ENCODE assay signal across 20 cellular contexts in genomic region chr11:82012276-82012675, GRCh38.
A peak's percentile ranks its signal among the peaks of the same experiment; 100 is the strongest.
DNase-seq lines count a peak whose midpoint lies in the region; FAIRE-seq and TF ChIP-seq lines count a peak whose summit lies in the region.
"Had no signal": no experiment of that assay in that cellular context is flagged by ENCODE, and none has a peak within 500 bp of the region (broad histone marks: within the 10 kb centered on the region; RNA-seq: fewer than 3 reads in every experiment).

No MANE protein-coding gene starts in this region.

- H3K27ac ChIP-seq in tibial artery (no peak overlapping the region), neuronal stem cell (replicated peaks; ENCODE audit: low read length) (no peak overlapping the region), sigmoid colon (no peak overlapping the region)
- H3K27ac ChIP-seq: BLaER1, C4-2B had no signal

- no peak overlapping the region for H3K23ac ChIP-seq in neuronal stem cell (ENCODE audit: low read depth, low read length, poor library complexity)

- no peak overlapping the region for H2AFZ ChIP-seq in neuronal stem cell (ENCODE audit: low read length)
- H2AFZ ChIP-seq: GM23338 had no signal

- H3K9me3 ChIP-seq in tibial artery = no peaks in the 10 kb centered on the region
- no peaks in the 10 kb centered on the region for H3K9me3 ChIP-seq in neuronal stem cell (replicated peaks in 1 of 2; ENCODE audit: control insufficient read depth in 2 of 2, insufficient read depth in 1 of 2, low read depth in 1 of 2, low read length in 2 of 2)
- H3K9me3 ChIP-seq in sigmoid colon = no peaks in the 10 kb centered on the region
- H3K9me3 ChIP-seq: BLaER1 had no signal

- DNase-seq in RCC 7860 (ENCODE audit: low spot score) (no peak), kidney epithelial cell (ENCODE audit: low read depth) (peak; percentile 44), left kidney (ENCODE audit: low read depth, low spot score) (peak; percentile 21), renal cortical epithelial cell (ENCODE audit: low read depth) (peak; percentile 90), tibial artery (no peak), neuronal stem cell (ENCODE audit: low spot score) (no peak), sigmoid colon (no peak)
- DNase-seq in activated CD8-positive, alpha-beta memory T cell treated with anti-CD3 and anti-CD28 coated beads for 24 hours = no peak
- DNase-seq: Calu3; CD4-positive, CD25-positive, alpha-beta regulatory T cell; CD8-positive, alpha-beta T cell; DMS53; DMS79 treated with DMSO at 0.1 percent for 48 hours; GF-D8; H9 had no signal

- no peaks in the 10 kb centered on the region for H3K4me1 ChIP-seq in tibial artery
- H3K4me1 ChIP-seq in neuronal stem cell (ENCODE audit: control insufficient read depth in 2 of 2, insufficient read depth in 1 of 2, low read depth in 1 of 2, low read length in 2 of 2) = no peaks in the 10 kb centered on the region
- no peaks in the 10 kb centered on the region for H3K4me1 ChIP-seq in sigmoid colon

- no peak overlapping the region for H2BK15ac ChIP-seq in neuronal stem cell (ENCODE audit: low read length)

- TF ChIP-seq EP300 in sigmoid colon (IDR thresholded peaks at IDR 0.05) = no peak

- WGBS in neuronal stem cell (ENCODE audit: extremely low coverage in 2 of 2, insufficient read length in 2 of 2, insufficient replicate concordance in 1 of 2), 2 donors = no CpG with 5 or more reads among the region's 3 CpGs
- WGBS in sigmoid colon, 2 donors = 30 to 65% methylated on average over 3 of the region's 3 CpGs

- no peak overlapping the region for H3K4ac ChIP-seq in neuronal stem cell (ENCODE audit: low read length)

- H2BK120ac ChIP-seq in neuronal stem cell (ENCODE audit: low read depth, low read length) = no peak overlapping the region

- no peaks in the 10 kb centered on the region for H3K36me3 ChIP-seq in kidney epithelial cell (ENCODE audit: control insufficient read depth, insufficient read depth, low read length)
- H3K36me3 ChIP-seq in tibial artery = no peaks in the 10 kb centered on the region
- no peaks in the 10 kb centered on the region for H3K36me3 ChIP-seq in neuronal stem cell (replicated peaks in 1 of 2; ENCODE audit: control insufficient read depth in 2 of 2, insufficient read depth in 2 of 2, low read length in 2 of 2)
- no peaks in the 10 kb centered on the region for H3K36me3 ChIP-seq in sigmoid colon
- H3K36me3 ChIP-seq: BLaER1 had no signal

- H3K9ac ChIP-seq in neuronal stem cell (ENCODE audit: low read depth, low read length, poor library complexity) = no peak overlapping the region
- H3K9ac ChIP-seq: BLaER1 had no signal

- H3K4me3 ChIP-seq in kidney epithelial cell (ENCODE audit: low read depth, low read length) (no peak overlapping the region), tibial artery (no peak overlapping the region), neuronal stem cell (ENCODE audit: low read length in 2 of 2) (no peak overlapping the region), sigmoid colon (no peak overlapping the region)
- H3K4me3 ChIP-seq: BLaER1, GM23338 had no signal

- H2AK5ac ChIP-seq in neuronal stem cell (ENCODE audit: low read depth, low read length) = no peak overlapping the region

- H4K8ac ChIP-seq in neuronal stem cell (ENCODE audit: low read depth, low read length) = no peak overlapping the region

- no peak overlapping the region for H3K18ac ChIP-seq in neuronal stem cell (ENCODE audit: low read length)

- intact Hi-C loops in tibial artery (cut with DNase I; ENCODE audit: low total_unique reads) = no loop called here
- intact Hi-C loops in sigmoid colon (cut with DNase I) = no loop called here

- no peak overlapping the region for H4K91ac ChIP-seq in neuronal stem cell (ENCODE audit: low read depth, low read length, poor library complexity)

- H2BK5ac ChIP-seq in neuronal stem cell (ENCODE audit: low read length) = no peak overlapping the region

- FAIRE-seq in RCC 7860 (lab: Jason Lieb, UNC) = peak; percentile 70
- FAIRE-seq: GM12891, GM18507 had no signal

- H3K4me2 ChIP-seq in neuronal stem cell (ENCODE audit: insufficient read depth, low read length, poor library complexity, severe bottlenecking) = no peak overlapping the region
- H3K4me2 ChIP-seq: BLaER1, GM23338 had no signal

- no peak for TF ChIP-seq POLR2A in sigmoid colon (IDR thresholded peaks at IDR 0.05)

- H3K14ac ChIP-seq in neuronal stem cell (ENCODE audit: low read length) = no peak overlapping the region

- no peak overlapping the region for H2BK12ac ChIP-seq in neuronal stem cell (ENCODE audit: low read length)

- H3K27me3 ChIP-seq in kidney epithelial cell (ENCODE audit: control insufficient read depth, insufficient read depth, low read length) (no peaks in the 10 kb centered on the region), tibial artery (no peaks in the 10 kb centered on the region), neuronal stem cell (ENCODE audit: control insufficient read depth in 3 of 3, insufficient read depth in 3 of 3, low read depth in 1 of 3, low read length in 3 of 3) (no peaks in the 10 kb centered on the region), sigmoid colon (no peaks in the 10 kb centered on the region)
- H3K27me3 ChIP-seq: BLaER1 had no signal

- no peaks in the 10 kb centered on the region for H3K79me1 ChIP-seq in neuronal stem cell (ENCODE audit: low read depth, low read length)

- TF ChIP-seq CTCF in kidney epithelial cell (IDR thresholded peaks at IDR 0.05; ENCODE audit: insufficient read depth, low read length, poor library complexity, severe bottlenecking) = no peak
- no peak for TF ChIP-seq CTCF in tibial artery (IDR thresholded peaks at IDR 0.05)
- no peak for TF ChIP-seq CTCF in sigmoid colon (IDR thresholded peaks at IDR 0.05)

Comparison
In these comparisons a context has a peak if more than half of its experiments do, and no peak if none do; other contexts are left out.
1. DNase-seq: peak in kidney epithelial cell (single experiment), left kidney (single experiment) and renal cortical epithelial cell (single experiment); none in RCC 7860 (single experiment), tibial artery (0 of 2), activated CD8-positive, alpha-beta memory T cell treated with anti-CD3 and anti-CD28 coated beads for 24 hours (single experiment), neuronal stem cell (single experiment) and sigmoid colon (single experiment).